15 cellular contexts compared by ENCODE assay signal in genomic region chr1:243882276-243882675, GRCh38. TPM values are rescaled to one million over a fixed set of nuclear protein-coding genes. Genes with fewer than 3 reads are reported as not detected.
DNase-seq lines count a peak whose midpoint lies in the region; ATAC-seq, FAIRE-seq and TF ChIP-seq lines count a peak whose summit lies in the region.
"Had no signal": no experiment of that assay in that cellular context is flagged by ENCODE, and none has a peak within 500 bp of the region (broad histone marks: within the 10 kb centered on the region; RNA-seq: fewer than 3 reads in every experiment).

No MANE protein-coding gene starts in this region.

- no peak for ATAC-seq in HG02798 (IDR thresholded peaks at IDR 0.05; ENCODE audit: poor library complexity, unreplicated experiment)
- no peak for ATAC-seq in HG02623 (IDR thresholded peaks at IDR 0.05; ENCODE audit: unreplicated experiment)
- ATAC-seq: gastrocnemius medialis had no signal

- intact Hi-C loops in MCF 10A (cut with micrococcal nuclease) (no loop called here), breast epithelium (cut with DNase I; ENCODE audit: low total_unique reads) (no loop called here)

- no peak for TF ChIP-seq POLR2A in breast epithelium (IDR thresholded peaks at IDR 0.05)

- no peaks in the 10 kb centered on the region for H3K9me3 ChIP-seq in breast epithelium
- H3K9me3 ChIP-seq: gastrocnemius medialis, testis had no signal

- peaks cover 21% of the 10 kb centered on the region for H3K27me3 Mint-ChIP-seq in MCF 10A (ENCODE audit: insufficient read depth, unreplicated experiment)
- H3K27me3 Mint-ChIP-seq: activated CD4-positive, alpha-beta T cell treated with anti-CD3 and anti-CD28 coated beads, Interleukin-2, amount 10 ng/mL, durations not matched to agents 7 days and 5 days had no signal

- H3K27ac Mint-ChIP-seq in MCF 10A (ENCODE audit: low read depth, unreplicated experiment): no peak overlapping the region
- H3K27ac Mint-ChIP-seq: activated CD4-positive, alpha-beta T cell treated with anti-CD3 and anti-CD28 coated beads, Interleukin-2, amount 10 ng/mL, durations not matched to agents 7 days and 5 days; T-helper 2 cell treated with Interferon-gamma antibody and Interleukin-4, amounts not matched to agents 5 μg/mL and 100 μg/mL, for 36 hours had no signal

- no peaks in the 10 kb centered on the region for H3K9me3 Mint-ChIP-seq in MCF 10A (ENCODE audit: unreplicated experiment)
- H3K9me3 Mint-ChIP-seq: activated CD4-positive, alpha-beta T cell treated with anti-CD3 and anti-CD28 coated beads, Interleukin-2, amount 10 ng/mL, durations not matched to agents 7 days and 5 days; T-helper 2 cell treated with Interferon-gamma antibody and Interleukin-4, amounts not matched to agents 5 μg/mL and 100 μg/mL, for 36 hours had no signal

- no peak overlapping the region for H3K4me3 ChIP-seq in breast epithelium
- H3K4me3 ChIP-seq: gastrocnemius medialis, testis had no signal

- TF ChIP-seq CTCF in MCF 10A (IDR thresholded peaks at IDR 0.05; ENCODE audit: unreplicated experiment) (no peak), breast epithelium (IDR thresholded peaks at IDR 0.05) (no peak)

- FAIRE-seq in urothelium cell line (lab: Jason Lieb, UNC): no peak

- no peaks in the 10 kb centered on the region for H3K4me1 ChIP-seq in breast epithelium
- H3K4me1 ChIP-seq: gastrocnemius medialis, testis had no signal

- no peak overlapping the region for H3K27ac ChIP-seq in breast epithelium
- H3K27ac ChIP-seq: gastrocnemius medialis, testis had no signal

- POLR2A ChIA-PET in MCF 10A (lab: Yijun Ruan, JAX): interaction anchor here (0.5 kb wide), 1 partner anchor 970 kb away, joined by 3 read pairs; no protein-coding TSS in a partner anchor

- no peaks in the 10 kb centered on the region for H3K4me1 Mint-ChIP-seq in MCF 10A (ENCODE audit: insufficient read depth, unreplicated experiment)
- H3K4me1 Mint-ChIP-seq: activated CD4-positive, alpha-beta T cell treated with anti-CD3 and anti-CD28 coated beads, Interleukin-2, amount 10 ng/mL, durations not matched to agents 7 days and 5 days had no signal

- no peaks in the 10 kb centered on the region for H3K27me3 ChIP-seq in breast epithelium
- H3K27me3 ChIP-seq: gastrocnemius medialis, testis had no signal

- no peaks in the 10 kb centered on the region for H3K36me3 ChIP-seq in breast epithelium
- H3K36me3 ChIP-seq: gastrocnemius medialis had no signal

- BruUV-seq in MCF 10A (replicated peaks; lab: Mats Ljungman, UMichigan): no TSS peak

- no peaks in the 10 kb centered on the region for H3K36me3 Mint-ChIP-seq in MCF 10A (ENCODE audit: insufficient read depth, unreplicated experiment)

- H3K4me3 Mint-ChIP-seq in MCF 10A (ENCODE audit: unreplicated experiment): no peak overlapping the region
- H3K4me3 Mint-ChIP-seq: activated CD4-positive, alpha-beta T cell treated with anti-CD3 and anti-CD28 coated beads, Interleukin-2, amount 10 ng/mL, durations not matched to agents 7 days and 5 days; T-helper 2 cell treated with Interferon-gamma antibody and Interleukin-4, amounts not matched to agents 5 μg/mL and 100 μg/mL, for 36 hours had no signal

- DNase-seq in MCF 10A (ENCODE audit: unreplicated experiment): peak; percentile 50
- DNase-seq in breast epithelium (ENCODE audit: low spot score in 2 of 2): no peak
- peak; percentile 54 for DNase-seq in NCI-H748 treated with DMSO at 0.1 percent for 48 hours (lab: John Stamatoyannopoulos, UW)
- DNase-seq in fibroblast of gingiva (ENCODE audit: low read depth): peak; percentile 24
- DNase-seq in urothelium cell line (ENCODE audit: low spot score): peak; percentile 14
- no peak for DNase-seq in islet precursor cell
- DNase-seq: activated CD4-positive, alpha-beta T cell treated with anti-CD3 and anti-CD28 coated beads, Interleukin-2, amount 10 ng/mL, durations not matched to agents 7 days and 5 days; activated T-cell treated with anti-CD3 and anti-CD28 coated beads, Interleukin-2, amount 50 U/mL, for 48 hours; gastrocnemius medialis; NCI-H1417 treated with DMSO at 0.1 percent for 48 hours; NCI-H526 treated with DMSO at 0.1 percent for 48 hours; testis had no signal

- CTCF ChIA-PET in MCF 10A (lab: Yijun Ruan, JAX): no interaction called here

RNA-seq across cellular contexts. Expression of gene AKT3, which starts 32.2 kb away (rescaled TPM):
- total RNA-seq in MCF 10A (2022): 31.9 and 35.0 TPM in 2 replicates
- 10 to 100 TPM; 49.6 to 58.7 (median 58.7) TPM for total RNA-seq in breast epithelium

Comparison
In these comparisons a context has a peak if more than half of its experiments do, and no peak if none do; other contexts are left out.
1. DNase-seq: peak in MCF 10A (single experiment), NCI-H748 treated with DMSO at 0.1 percent for 48 hours (single experiment), fibroblast of gingiva (single experiment) and urothelium cell line (single experiment); none in breast epithelium (0 of 2) and islet precursor cell (single experiment).